ENCODE assay signal across 13 cellular contexts in genomic region chrX:20253232-20253543, GRCh38. TPM values are rescaled to one million over a fixed set of nuclear protein-coding genes. Genes with fewer than 3 reads are reported as not detected.
DNase-seq lines count a peak whose midpoint lies in the region; ATAC-seq and TF ChIP-seq lines count a peak whose summit lies in the region.
"Had no signal": no experiment of that assay in that cellular context is flagged by ENCODE, and none has a peak within 500 bp of the region (broad histone marks: within the 10 kb centered on the region; RNA-seq: fewer than 3 reads in every experiment).

No MANE protein-coding gene starts in this region.

- H3K4me3 Mint-ChIP-seq in activated CD4-positive, alpha-beta T cell treated with anti-CD3 and anti-CD28 coated beads, Interleukin-2, amount 10 ng/mL, durations not matched to agents 7 days and 5 days = no peak overlapping the region
- H3K4me3 Mint-ChIP-seq in activated naive CD8-positive, alpha-beta T cell treated with anti-CD3 and anti-CD28 coated beads, Interleukin-2, amount 10 ng/mL, durations not matched to agents 7 days and 5 days = peak overlapping the region; percentile 20
- H3K4me3 Mint-ChIP-seq in natural killer cell treated with Interleukin-12 subunit alpha and Interleukin-12 subunit beta and Interleukin-15 and Interleukin-18, amount 100 ng/mL, for 72 hours = no peak overlapping the region
- H3K4me3 Mint-ChIP-seq: mesothelial cell of epicardium had no signal

- no peak for DNase-seq in activated CD4-positive, alpha-beta T cell treated with anti-CD3 and anti-CD28 coated beads, Interleukin-2, amount 10 ng/mL, durations not matched to agents 7 days and 5 days
- DNase-seq in activated CD4-positive, alpha-beta T cell treated with anti-CD3 and anti-CD28 coated beads, Interleukin-2, amount 50 U/mL, for 48 hours = no peak
- peak; percentile 23 for DNase-seq in HT-29 (ENCODE audit: low spot score)
- DNase-seq in activated naive CD8-positive, alpha-beta T cell treated with anti-CD3 and anti-CD28 coated beads, Interleukin-2, amount 10 ng/mL, durations not matched to agents 7 days and 5 days = no peak
- no peak for DNase-seq in natural killer cell treated with Interleukin-12 subunit alpha and Interleukin-12 subunit beta and Interleukin-15 and Interleukin-18, amount 100 ng/mL, for 72 hours (ENCODE audit: low spot score)
- DNase-seq in uterus = no peak
- no peak for DNase-seq in NCI-H2029 (lab: John Stamatoyannopoulos, UW)
- no peak for DNase-seq in DMS114 treated with DMSO at 0.1 percent for 48 hours (lab: John Stamatoyannopoulos, UW; ENCODE audit: unreplicated experiment)
- DNase-seq: NCI-H187 treated with DMSO at 0.1 percent for 48 hours, retina, SIG-M5 had no signal

- H3K27ac Mint-ChIP-seq in activated CD4-positive, alpha-beta T cell treated with anti-CD3 and anti-CD28 coated beads, Interleukin-2, amount 10 ng/mL, durations not matched to agents 7 days and 5 days = peak overlapping the region; percentile 80
- H3K27ac Mint-ChIP-seq in activated naive CD8-positive, alpha-beta T cell treated with anti-CD3 and anti-CD28 coated beads, Interleukin-2, amount 10 ng/mL, durations not matched to agents 7 days and 5 days = peak overlapping the region; percentile 63
- peak overlapping the region; percentile 71 to 76 for H3K27ac Mint-ChIP-seq in natural killer cell treated with Interleukin-12 subunit alpha and Interleukin-12 subunit beta and Interleukin-15 and Interleukin-18, amount 100 ng/mL, for 72 hours
- H3K27ac Mint-ChIP-seq: mesothelial cell of epicardium had no signal

- no peaks in the 10 kb centered on the region for H3K27me3 Mint-ChIP-seq in activated CD4-positive, alpha-beta T cell treated with anti-CD3 and anti-CD28 coated beads, Interleukin-2, amount 10 ng/mL, durations not matched to agents 7 days and 5 days
- H3K27me3 Mint-ChIP-seq in activated naive CD8-positive, alpha-beta T cell treated with anti-CD3 and anti-CD28 coated beads, Interleukin-2, amount 10 ng/mL, durations not matched to agents 7 days and 5 days = no peaks in the 10 kb centered on the region
- no peaks in the 10 kb centered on the region for H3K27me3 Mint-ChIP-seq in natural killer cell treated with Interleukin-12 subunit alpha and Interleukin-12 subunit beta and Interleukin-15 and Interleukin-18, amount 100 ng/mL, for 72 hours

- peaks cover 24% of the 10 kb centered on the region for H3K36me3 Mint-ChIP-seq in activated CD4-positive, alpha-beta T cell treated with anti-CD3 and anti-CD28 coated beads, Interleukin-2, amount 10 ng/mL, durations not matched to agents 7 days and 5 days (ENCODE audit: low read depth)
- H3K36me3 Mint-ChIP-seq in activated naive CD8-positive, alpha-beta T cell treated with anti-CD3 and anti-CD28 coated beads, Interleukin-2, amount 10 ng/mL, durations not matched to agents 7 days and 5 days = peaks cover 15% of the 10 kb centered on the region
- H3K36me3 Mint-ChIP-seq in natural killer cell treated with Interleukin-12 subunit alpha and Interleukin-12 subunit beta and Interleukin-15 and Interleukin-18, amount 100 ng/mL, for 72 hours = peaks cover 6% of the 10 kb centered on the region

- H3K4me1 Mint-ChIP-seq in activated CD4-positive, alpha-beta T cell treated with anti-CD3 and anti-CD28 coated beads, Interleukin-2, amount 10 ng/mL, durations not matched to agents 7 days and 5 days = peaks cover 42% of the 10 kb centered on the region
- peaks cover 32% of the 10 kb centered on the region for H3K4me1 Mint-ChIP-seq in activated naive CD8-positive, alpha-beta T cell treated with anti-CD3 and anti-CD28 coated beads, Interleukin-2, amount 10 ng/mL, durations not matched to agents 7 days and 5 days
- peaks cover 29 to 44% of the 10 kb centered on the region in 2 donors for H3K4me1 Mint-ChIP-seq in natural killer cell treated with Interleukin-12 subunit alpha and Interleukin-12 subunit beta and Interleukin-15 and Interleukin-18, amount 100 ng/mL, for 72 hours (ENCODE audit: low read depth in 2 of 2)
- H3K4me1 Mint-ChIP-seq: mesothelial cell of epicardium had no signal

- H3K4me3 ChIP-seq in uterus = no peak overlapping the region
- H3K4me3 ChIP-seq: ascending aorta had no signal

- no peaks in the 10 kb centered on the region for H3K4me1 ChIP-seq in uterus
- H3K4me1 ChIP-seq: ascending aorta had no signal

- no peaks in the 10 kb centered on the region for H3K9me3 Mint-ChIP-seq in activated CD4-positive, alpha-beta T cell treated with anti-CD3 and anti-CD28 coated beads, Interleukin-2, amount 10 ng/mL, durations not matched to agents 7 days and 5 days
- H3K9me3 Mint-ChIP-seq in activated naive CD8-positive, alpha-beta T cell treated with anti-CD3 and anti-CD28 coated beads, Interleukin-2, amount 10 ng/mL, durations not matched to agents 7 days and 5 days = no peaks in the 10 kb centered on the region
- H3K9me3 Mint-ChIP-seq in natural killer cell treated with Interleukin-12 subunit alpha and Interleukin-12 subunit beta and Interleukin-15 and Interleukin-18, amount 100 ng/mL, for 72 hours = no peaks in the 10 kb centered on the region

- H3K27ac ChIP-seq in uterus = no peak overlapping the region
- H3K27ac ChIP-seq: ascending aorta had no signal

- POLR2A ChIA-PET in activated CD4-positive, alpha-beta T cell treated with anti-CD3 and anti-CD28 coated beads, Interleukin-2, amount 10 ng/mL, durations not matched to agents 7 days and 5 days (lab: Charles Lee) = no interaction called here
- POLR2A ChIA-PET in activated naive CD8-positive, alpha-beta T cell treated with anti-CD3 and anti-CD28 coated beads, Interleukin-2, amount 10 ng/mL, durations not matched to agents 7 days and 5 days (lab: Charles Lee) = interaction anchor here (1.2 kb wide), 1 partner anchor 12 kb away, joined by 3 read pairs; no protein-coding TSS in a partner anchor

- H3K9me3 ChIP-seq in uterus = no peaks in the 10 kb centered on the region

- no peaks in the 10 kb centered on the region for H3K27me3 ChIP-seq in uterus
- H3K27me3 ChIP-seq: ascending aorta had no signal

- ATAC-seq in activated naive CD8-positive, alpha-beta T cell treated with anti-CD3 and anti-CD28 coated beads, Interleukin-2, amount 10 ng/mL, durations not matched to agents 7 days and 5 days (ENCODE audit: low read depth) = peak; percentile 30
- no peak for ATAC-seq in natural killer cell treated with Interleukin-12 subunit alpha and Interleukin-12 subunit beta and Interleukin-15 and Interleukin-18, amount 100 ng/mL, for 72 hours

- H3K36me3 ChIP-seq in uterus = no peaks in the 10 kb centered on the region
- H3K36me3 ChIP-seq: ascending aorta had no signal

- intact Hi-C loops in uterus (cut with DNase I; ENCODE audit: low total_unique reads) = no loop called here

- CTCF ChIA-PET in activated CD4-positive, alpha-beta T cell treated with anti-CD3 and anti-CD28 coated beads, Interleukin-2, amount 10 ng/mL, durations not matched to agents 7 days and 5 days (lab: Charles Lee) = interaction anchor here (1.0 to 1.5 kb wide), 4 partner anchors 15 to 193 kb away, joined by 3 to 6 read pairs (median 4); no protein-coding TSS in a partner anchor

- no peak for TF ChIP-seq CTCF in uterus (IDR thresholded peaks at IDR 0.05)

- TF ChIP-seq POLR2A in uterus (IDR thresholded peaks at IDR 0.05) = no peak

RNA-seq across cellular contexts. Expression of gene RPS6KA3, which starts 13.5 kb away (rescaled TPM):
- total RNA-seq in activated CD4-positive, alpha-beta T cell treated with anti-CD3 and anti-CD28 coated beads, Interleukin-2, amount 10 ng/mL, durations not matched to agents 7 days and 5 days = 10 to 100 TPM; 70.9 to 76.2 TPM
- total RNA-seq in HT-29 (2014; rRNA removed; shearing (Covaris generic)) = 16.0 and 18.0 TPM in 2 replicates
- total RNA-seq in activated naive CD8-positive, alpha-beta T cell treated with anti-CD3 and anti-CD28 coated beads, Interleukin-2, amount 10 ng/mL, durations not matched to agents 7 days and 5 days = 10 to 100 TPM; 92.3 to 99.7 TPM
- 10 to 100 TPM; 64.5 to 82.4 TPM for total RNA-seq in natural killer cell treated with Interleukin-12 subunit alpha and Interleukin-12 subunit beta and Interleukin-15 and Interleukin-18, amount 100 ng/mL, for 72 hours
- total RNA-seq in uterus = 10 to 100 TPM; 48.9 to 59.0 (median 50.6) TPM
